Comparison of ENCODE assay signal across 8 cellular contexts in the genomic region with DNA sequence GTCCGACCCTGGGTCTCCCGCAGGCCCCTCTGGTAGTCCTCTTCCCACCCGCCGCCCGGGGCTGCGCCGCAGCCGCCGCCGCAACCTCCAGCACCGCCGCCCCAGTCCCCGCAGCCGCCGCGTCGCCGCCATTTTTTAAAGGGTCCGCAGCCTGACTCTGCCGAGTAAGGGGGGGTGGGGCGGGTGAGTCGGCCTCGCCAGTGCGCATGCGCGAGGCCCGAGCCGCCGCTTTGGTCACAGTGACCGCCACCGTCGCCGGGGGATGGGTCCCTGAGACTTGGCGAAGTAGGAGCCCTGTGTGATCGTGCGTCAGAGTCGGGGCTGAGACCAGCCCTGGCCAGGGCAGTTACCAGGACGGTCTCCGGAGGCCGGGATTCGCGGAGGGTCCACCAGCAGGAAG.
DNase-seq lines count a peak whose midpoint lies in the region; ATAC-seq, FAIRE-seq and TF ChIP-seq lines count a peak whose summit lies in the region.
"Not testable (repeated sequence)": the region's sequence is repeated elsewhere in the genome, so short reads cannot be mapped to it uniquely, and the experiment has no call there.

No MANE protein-coding gene starts in this region.

- not testable (repeated sequence) for H3K9me3 Mint-ChIP-seq in WTC11; activated T-helper 2 cell treated with anti-CD3 and anti-CD28 coated beads, Interferon-gamma antibody, Interleukin-2, Interleukin-4, amounts not matched to agents 10 μg/mL and 5 μg/mL and 100 μg/mL, durations not matched to agents 14 hours and 24 hours and 36 hours

- not testable (repeated sequence) for FAIRE-seq in kidney (lab: Jason Lieb, UNC)

- intact Hi-C loops in activated T-helper 2 cell treated with anti-CD3 and anti-CD28 coated beads, Interferon-gamma antibody, Interleukin-2, Interleukin-4, amounts not matched to agents 10 μg/mL and 5 μg/mL and 100 μg/mL, durations not matched to agents 14 hours and 24 hours and 36 hours (cut with micrococcal nuclease); kidney (cut with DNase I); posterior vena cava (cut with DNase I): not testable (repeated sequence)

- not testable (repeated sequence) for H3K27me3 Mint-ChIP-seq in WTC11 (ENCODE audit: low read depth); activated T-helper 2 cell treated with anti-CD3 and anti-CD28 coated beads, Interferon-gamma antibody, Interleukin-2, Interleukin-4, amounts not matched to agents 10 μg/mL and 5 μg/mL and 100 μg/mL, durations not matched to agents 14 hours and 24 hours and 36 hours (ENCODE audit: low read depth)

- TF ChIP-seq CTCF in AG04449 (IDR thresholded peaks at IDR 0.05; ENCODE audit: insufficient read depth, low read length, missing control alignments); WTC11 (IDR thresholded peaks at IDR 0.05); coronary artery (IDR thresholded peaks at IDR 0.05); kidney (IDR thresholded peaks at IDR 0.05; ENCODE audit: borderline replicate concordance, extremely low read depth, insufficient read depth): not testable (repeated sequence)

- H3K27me3 ChIP-seq in HUES64 (ENCODE audit: insufficient read depth, low read length): not testable (repeated sequence)

- not testable (repeated sequence) for H3K36me3 Mint-ChIP-seq in WTC11; activated T-helper 2 cell treated with anti-CD3 and anti-CD28 coated beads, Interferon-gamma antibody, Interleukin-2, Interleukin-4, amounts not matched to agents 10 μg/mL and 5 μg/mL and 100 μg/mL, durations not matched to agents 14 hours and 24 hours and 36 hours (ENCODE audit: low read depth)

- H3K9ac ChIP-seq in HUES64 (ENCODE audit: low read depth, low read length); kidney (ENCODE audit: low read length in 2 of 2): not testable (repeated sequence)

- not testable (repeated sequence) for DNase-seq in AG04449 (ENCODE audit: low read depth, low spot score); coronary artery (ENCODE audit: low spot score)
- DNase-seq in WTC11 (ENCODE audit: low spot score) (peak; percentile 78), kidney (peak; percentile 95), posterior vena cava (ENCODE audit: low spot score) (peak; percentile 95)
- peak; percentile 72 for DNase-seq in activated T-helper 2 cell treated with anti-CD3 and anti-CD28 coated beads, Interferon-gamma antibody, Interleukin-2, Interleukin-4, amounts not matched to agents 10 μg/mL and 5 μg/mL and 100 μg/mL, durations not matched to agents 14 hours and 24 hours and 36 hours (ENCODE audit: low spot score)
- peak; percentile 44 to 52 for DNase-seq in stimulated activated CD8-positive, alpha-beta memory T cell treated with anti-CD3 and anti-CD28 coated beads, Interleukin-15, amount 100 ng/mL, for 4 hours (ENCODE audit: low read depth in 2 of 2)

- ATAC-seq in WTC11: not testable (repeated sequence)

- CTCF ChIA-PET in AG04449 (lab: Yijun Ruan, JAX); WTC11 (lab: Charles Lee): not testable (repeated sequence)

- H3K4me3 Mint-ChIP-seq in WTC11: peak overlapping the region; percentile 84
- H3K4me3 Mint-ChIP-seq in activated T-helper 2 cell treated with anti-CD3 and anti-CD28 coated beads, Interferon-gamma antibody, Interleukin-2, Interleukin-4, amounts not matched to agents 10 μg/mL and 5 μg/mL and 100 μg/mL, durations not matched to agents 14 hours and 24 hours and 36 hours (ENCODE audit: low read depth): peak overlapping the region; percentile 94

- H3K27ac Mint-ChIP-seq in WTC11: peak overlapping the region; percentile 74; the same call in 1 of the 2 replicates
- H3K27ac Mint-ChIP-seq in activated T-helper 2 cell treated with anti-CD3 and anti-CD28 coated beads, Interferon-gamma antibody, Interleukin-2, Interleukin-4, amounts not matched to agents 10 μg/mL and 5 μg/mL and 100 μg/mL, durations not matched to agents 14 hours and 24 hours and 36 hours: not testable (repeated sequence)

- WGBS in HUES64: under 1% methylated on average over 24 of the region's 42 CpGs

- not testable (repeated sequence) for H3K4me1 Mint-ChIP-seq in WTC11; activated T-helper 2 cell treated with anti-CD3 and anti-CD28 coated beads, Interferon-gamma antibody, Interleukin-2, Interleukin-4, amounts not matched to agents 10 μg/mL and 5 μg/mL and 100 μg/mL, durations not matched to agents 14 hours and 24 hours and 36 hours (ENCODE audit: low read depth)

- not testable (repeated sequence) for H3K4me1 ChIP-seq in HUES64 (ENCODE audit: insufficient read depth, low read length); kidney (ENCODE audit: control insufficient read depth in 1 of 2, insufficient read depth in 1 of 2, low read depth in 1 of 2, low read length in 2 of 2)

- POLR2A ChIA-PET in AG04449 (lab: Yijun Ruan, JAX); WTC11 (lab: Charles Lee): not testable (repeated sequence)

- H3K27ac ChIP-seq in HUES64 (ENCODE audit: low read depth, low read length); kidney (ENCODE audit: low read depth in 2 of 2, low read length in 2 of 2): not testable (repeated sequence)
- H3K27ac ChIP-seq in coronary artery: peak overlapping the region; percentile 67 to 89

- not testable (repeated sequence) for H3K36me3 ChIP-seq in HUES64 (ENCODE audit: insufficient read depth, low read length); kidney (ENCODE audit: control insufficient read depth in 1 of 2, insufficient read depth in 2 of 2, low read length in 2 of 2)

- H3K9me3 ChIP-seq in HUES64 (ENCODE audit: insufficient read depth, low read depth, low read length); kidney (ENCODE audit: control insufficient read depth in 1 of 2, low read length in 2 of 2): not testable (repeated sequence)

- H3K4me3 ChIP-seq in AG04449 (ENCODE audit: low read depth, low read length) (peak overlapping the region; percentile 44), HUES64 (ENCODE audit: low read length) (peak overlapping the region; percentile 41), coronary artery (peak overlapping the region; percentile 83), kidney (ENCODE audit: low read length in 2 of 2) (peak overlapping the region in 1 of 2 donors; percentile 68)

TF ChIP-seq in WTC11, 78 proteins besides CTCF, POLR2A, EP300 and RAD21:
- TF ChIP-seq, protein P1, sequence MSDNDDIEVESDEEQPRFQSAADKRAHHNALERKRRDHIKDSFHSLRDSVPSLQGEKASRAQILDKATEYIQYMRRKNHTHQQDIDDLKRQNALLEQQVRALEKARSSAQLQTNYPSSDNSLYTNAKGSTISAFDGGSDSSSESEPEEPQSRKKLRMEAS (CRISPR knock-in tag; IDR thresholded peaks at IDR 0.05): peak; percentile 30; the same call in 1 of the 2 replicates
- TF ChIP-seq ZBTB21 (CRISPR knock-in tag; IDR thresholded peaks at IDR 0.05; ENCODE audit: borderline replicate concordance): 0 out of 2 replicates have a peak, but pooled peaks have one; percentile 32
